12 cellular contexts compared by ENCODE assay signal in genomic region chr13:73948848-73949529, GRCh38.
DNase-seq lines count a peak whose midpoint lies in the region; ATAC-seq and TF ChIP-seq lines count a peak whose summit lies in the region.
"Had no signal": no experiment of that assay in that cellular context is flagged by ENCODE, and none has a peak within 500 bp of the region (broad histone marks: within the 10 kb centered on the region; RNA-seq: fewer than 3 reads in every experiment).

No MANE protein-coding gene starts in this region.

- WGBS in ovary, 3 donors, result 65 to 79% (median 73%) methylated on average over 1 of the region's 1 CpG

- DNase-seq in natural killer cell (no peak), ovary (no peak), left ventricle myocardium inferior (no peak), NCI-H1417 treated with DMSO at 0.1 percent for 48 hours (lab: John Stamatoyannopoulos, UW) (no peak)
- DNase-seq: CD4-positive, CD25-positive, alpha-beta regulatory T cell; mammary epithelial cell; NCI-H1694 treated with DMSO at 0.1 percent for 48 hours; SJCRH30; tibial artery had no signal

- no peak overlapping the region for H3K27ac ChIP-seq in ovary
- no peak overlapping the region for H3K27ac ChIP-seq in left ventricle myocardium inferior (replicated peaks)
- H3K27ac ChIP-seq: SJCRH30, tibial artery had no signal

- no peak overlapping the region for H3K4me3 Mint-ChIP-seq in natural killer cell
- H3K4me3 Mint-ChIP-seq: CD4-positive, CD25-positive, alpha-beta regulatory T cell had no signal

- H3K27me3 ChIP-seq in ovary (no peaks in the 10 kb centered on the region), left ventricle myocardium inferior (ENCODE audit: low read depth) (no peaks in the 10 kb centered on the region)
- H3K27me3 ChIP-seq: SJCRH30, tibial artery had no signal

- ATAC-seq in GM18867 (IDR thresholded peaks at IDR 0.05; ENCODE audit: unreplicated experiment) (peak; percentile 57), GM21528 (IDR thresholded peaks at IDR 0.05; ENCODE audit: low FRiP score, unreplicated experiment) (peak; percentile 61), HG03432 (IDR thresholded peaks at IDR 0.05; ENCODE audit: unreplicated experiment) (peak; percentile 50), natural killer cell (peak in 2 of 3 donors; percentile 34 to 40)

- H3K36me3 Mint-ChIP-seq in natural killer cell, result no peaks in the 10 kb centered on the region

- no peak for TF ChIP-seq POLR2A in ovary (IDR thresholded peaks at IDR 0.05)

- H3K4me3 ChIP-seq in ovary, result no peak overlapping the region
- no peak overlapping the region for H3K4me3 ChIP-seq in left ventricle myocardium inferior
- H3K4me3 ChIP-seq: SJCRH30, tibial artery had no signal

- H3K36me3 ChIP-seq in ovary, result no peaks in the 10 kb centered on the region
- no peaks in the 10 kb centered on the region for H3K36me3 ChIP-seq in left ventricle myocardium inferior
- H3K36me3 ChIP-seq: SJCRH30, tibial artery had no signal

- intact Hi-C loops in natural killer cell (cut with micrococcal nuclease), result no loop called here
- intact Hi-C loops in ovary (cut with DNase I), result no loop called here
- intact Hi-C loops in left ventricle myocardium inferior (cut with micrococcal nuclease), result no loop called here

- H3K27me3 Mint-ChIP-seq in natural killer cell (ENCODE audit: low read depth in 2 of 2), result no peaks in the 10 kb centered on the region
- H3K27me3 Mint-ChIP-seq: CD4-positive, CD25-positive, alpha-beta regulatory T cell had no signal

- TF ChIP-seq CTCF in natural killer cell (IDR thresholded peaks at IDR 0.05), result no peak
- TF ChIP-seq CTCF in ovary (IDR thresholded peaks at IDR 0.05), result no peak
- no peak for TF ChIP-seq CTCF in left ventricle myocardium inferior (IDR thresholded peaks at IDR 0.05; ENCODE audit: borderline replicate concordance)

- H3K4me1 Mint-ChIP-seq in natural killer cell, result peaks cover 68 to 71% of the 10 kb centered on the region in 2 donors

- TF ChIP-seq EP300 in ovary (IDR thresholded peaks at IDR 0.05), result no peak

- H3K27ac Mint-ChIP-seq in natural killer cell, result peak overlapping the region; percentile 58 to 70

- H3K9me3 ChIP-seq in ovary, result no peaks in the 10 kb centered on the region
- no peaks in the 10 kb centered on the region for H3K9me3 ChIP-seq in left ventricle myocardium inferior (replicated peaks)
- H3K9me3 ChIP-seq: SJCRH30, tibial artery had no signal

- no peaks in the 10 kb centered on the region for H3K9me3 Mint-ChIP-seq in natural killer cell
- H3K9me3 Mint-ChIP-seq: CD4-positive, CD25-positive, alpha-beta regulatory T cell had no signal

- H3K4me1 ChIP-seq in ovary (ENCODE audit: insufficient read depth) (peaks cover 2% of the 10 kb centered on the region), left ventricle myocardium inferior (peaks cover 35% of the 10 kb centered on the region)
